1 cellular context compared by ENCODE assay signal in the genomic region with DNA sequence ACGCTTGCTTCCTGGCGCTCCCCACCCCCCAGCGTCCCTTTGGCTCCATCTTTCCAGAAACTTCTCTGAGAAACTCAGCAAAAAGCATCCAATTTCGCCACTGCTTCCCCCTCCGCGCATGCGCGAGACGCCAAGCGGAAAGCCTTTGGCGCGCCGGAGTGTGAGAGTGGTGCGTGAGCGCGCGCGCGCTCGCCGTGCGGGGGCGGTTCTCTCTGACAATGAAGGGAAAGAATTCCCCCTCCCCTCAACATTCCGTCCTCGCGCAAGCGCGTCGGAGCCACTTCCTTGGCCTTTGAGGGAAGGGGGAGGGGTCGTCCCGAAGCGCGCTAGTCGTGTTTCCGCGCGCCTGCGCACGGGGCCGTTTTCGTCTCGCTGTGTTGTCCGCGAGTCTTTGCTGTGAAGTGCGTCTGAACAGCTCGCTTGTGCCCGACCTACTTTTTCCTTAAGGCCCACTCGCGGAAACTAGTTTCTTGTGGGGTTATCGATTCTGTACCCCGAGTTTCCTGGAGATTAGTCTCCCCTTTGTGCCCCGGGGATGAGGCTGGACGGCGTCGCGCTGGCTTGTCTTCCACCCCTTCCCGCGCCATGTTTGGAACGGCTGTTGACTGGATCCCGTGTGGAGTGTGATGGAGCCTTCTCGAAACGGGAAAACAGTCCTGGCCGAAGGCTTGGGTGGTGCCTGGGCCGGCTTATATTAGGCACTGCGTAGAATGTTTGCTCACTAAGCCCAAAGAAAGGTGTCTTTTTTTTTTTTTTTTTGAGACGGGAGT.
TF ChIP-seq lines count a peak whose summit lies in the region.

No MANE protein-coding gene starts in this region.

TF ChIP-seq in HepG2, 621 proteins besides CTCF, POLR2A, EP300 and RAD21 (continued from another document and continues in another):
- TF ChIP-seq, protein P1, sequence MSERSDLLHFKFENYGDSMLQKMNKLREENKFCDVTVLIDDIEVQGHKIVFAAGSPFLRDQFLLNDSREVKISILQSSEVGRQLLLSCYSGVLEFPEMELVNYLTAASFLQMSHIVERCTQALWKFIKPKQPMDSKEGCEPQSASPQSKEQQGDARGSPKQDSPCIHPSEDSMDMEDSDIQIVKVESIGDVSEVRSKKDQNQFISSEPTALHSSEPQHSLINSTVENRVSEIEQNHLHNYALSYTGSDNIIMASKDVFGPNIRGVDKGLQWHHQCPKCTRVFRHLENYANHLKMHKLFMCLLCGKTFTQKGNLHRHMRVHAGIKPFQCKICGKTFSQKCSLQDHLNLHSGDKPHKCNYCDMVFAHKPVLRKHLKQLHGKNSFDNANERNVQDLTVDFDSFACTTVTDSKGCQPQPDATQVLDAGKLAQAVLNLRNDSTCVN (CRISPR knock-in tag; IDR thresholded peaks at IDR 0.05; ENCODE audit: borderline replicate concordance): no peak; the same call in 1 of the 2 replicates
- TF ChIP-seq FOXC1 (CRISPR knock-in tag; IDR thresholded peaks at IDR 0.05; ENCODE audit: borderline replicate concordance) (peak; percentile 71; the same call in 1 of the 2 replicates), REPIN1 (CRISPR knock-in tag; IDR thresholded peaks at IDR 0.05; ENCODE audit: borderline replicate concordance, low read depth) (peak; percentile 78), ZFP90 (CRISPR knock-in tag; IDR thresholded peaks at IDR 0.05; ENCODE audit: borderline replicate concordance) (no peak; the same call in 1 of the 2 replicates), SNAI1 (CRISPR knock-in tag; IDR thresholded peaks at IDR 0.05; ENCODE audit: borderline replicate concordance) (no peak), USF2 (IDR thresholded peaks at IDR 0.05; ENCODE audit: low read depth, low read length) (no peak), USF2 (CRISPR knock-in tag; IDR thresholded peaks at IDR 0.05; ENCODE audit: borderline replicate concordance) (no peak), HINFP (CRISPR knock-in tag; IDR thresholded peaks at IDR 0.05; ENCODE audit: low read depth) (peak; percentile 38), ZNF350 (CRISPR knock-in tag; IDR thresholded peaks at IDR 0.05; ENCODE audit: borderline replicate concordance, low read depth) (peak; percentile 48; the same call in 1 of the 2 replicates), TBL1XR1 (IDR thresholded peaks at IDR 0.05; ENCODE audit: borderline replicate concordance, low read length, partially characterized antibody) (peak; percentile 58), NFKB2 (CRISPR knock-in tag; IDR thresholded peaks at IDR 0.05; ENCODE audit: borderline replicate concordance) (peak; percentile 44; the same call in 1 of the 2 replicates), MED1 (CRISPR knock-in tag; IDR thresholded peaks at IDR 0.05) (peak; percentile 72), POGZ (CRISPR knock-in tag; IDR thresholded peaks at IDR 0.05) (peak; percentile 15; the same call in 1 of the 2 replicates), PRMT3 (CRISPR knock-in tag; IDR thresholded peaks at IDR 0.05; ENCODE audit: borderline replicate concordance, low read depth) (no peak), ELK4 (CRISPR knock-in tag; IDR thresholded peaks at IDR 0.05; ENCODE audit: borderline replicate concordance) (no peak), HIVEP1 (CRISPR knock-in tag; IDR thresholded peaks at IDR 0.05) (peak; percentile 27; the same call in 1 of the 2 replicates), ZC3H4 (CRISPR knock-in tag; IDR thresholded peaks at IDR 0.05; ENCODE audit: borderline replicate concordance) (peak; percentile 79; the same call in 1 of the 2 replicates), GTF3A (CRISPR knock-in tag; conservative IDR thresholded peaks at IDR 0.05) (no peak), SUZ12 (IDR thresholded peaks at IDR 0.05; ENCODE audit: low read depth, low read length) (no peak), ARID2 (CRISPR knock-in tag; IDR thresholded peaks at IDR 0.05; ENCODE audit: borderline replicate concordance) (0 out of 2 replicates have a peak, but pooled peaks have one; percentile 44), DR1 (CRISPR knock-in tag; IDR thresholded peaks at IDR 0.05) (0 out of 2 replicates have a peak, but pooled peaks have one; percentile 49), SRSF9 (IDR thresholded peaks at IDR 0.05; ENCODE audit: borderline replicate concordance, insufficient read depth, low read depth, low read length, poor library complexity, severe bottlenecking) (no peak), PHF5A (CRISPR knock-in tag; IDR thresholded peaks at IDR 0.05; ENCODE audit: low read depth, unreplicated experiment) (peak; percentile 18), ZNF670 (CRISPR knock-in tag; IDR thresholded peaks at IDR 0.05; ENCODE audit: borderline replicate concordance) (peak; percentile 18; the same call in 1 of the 2 replicates), HDAC2 (CRISPR knock-in tag; IDR thresholded peaks at IDR 0.05) (peak; percentile 69; the same call in 1 of the 2 replicates), ZNF564 (CRISPR knock-in tag; IDR thresholded peaks at IDR 0.05) (peak; percentile 38; the same call in 1 of the 2 replicates), GATAD2A (CRISPR knock-in tag; IDR thresholded peaks at IDR 0.05) (peak; percentile 54; the same call in 1 of the 2 replicates), ZNF572 (CRISPR knock-in tag; IDR thresholded peaks at IDR 0.05) (no peak), ZNF749 (CRISPR knock-in tag; IDR thresholded peaks at IDR 0.05; ENCODE audit: borderline replicate concordance) (0 out of 2 replicates have a peak, but pooled peaks have one; percentile 66), ZNF614 (CRISPR knock-in tag; IDR thresholded peaks at IDR 0.05; ENCODE audit: borderline replicate concordance) (peak; percentile 26; the same call in 1 of the 2 replicates), CSRNP2 (CRISPR knock-in tag; conservative IDR thresholded peaks at IDR 0.05; ENCODE audit: low read depth) (no peak), ZNF747 (CRISPR knock-in tag; IDR thresholded peaks at IDR 0.05; ENCODE audit: borderline replicate concordance) (peak; percentile 91; the same call in 1 of the 2 replicates), ZNF605 (CRISPR knock-in tag; IDR thresholded peaks at IDR 0.05) (0 out of 2 replicates have a peak, but pooled peaks have one; percentile 54), ZNF660 (CRISPR knock-in tag; IDR thresholded peaks at IDR 0.05; ENCODE audit: borderline replicate concordance, low read depth) (no peak), DRAP1 (CRISPR knock-in tag; IDR thresholded peaks at IDR 0.05) (peak; percentile 82; the same call in 1 of the 2 replicates), ZNF160 (CRISPR knock-in tag; IDR thresholded peaks at IDR 0.05) (no peak; the same call in 1 of the 2 replicates), SMYD3 (CRISPR knock-in tag; IDR thresholded peaks at IDR 0.05) (peak; percentile 56; the same call in 1 of the 2 replicates)
- TF ChIP-seq, protein P2, sequence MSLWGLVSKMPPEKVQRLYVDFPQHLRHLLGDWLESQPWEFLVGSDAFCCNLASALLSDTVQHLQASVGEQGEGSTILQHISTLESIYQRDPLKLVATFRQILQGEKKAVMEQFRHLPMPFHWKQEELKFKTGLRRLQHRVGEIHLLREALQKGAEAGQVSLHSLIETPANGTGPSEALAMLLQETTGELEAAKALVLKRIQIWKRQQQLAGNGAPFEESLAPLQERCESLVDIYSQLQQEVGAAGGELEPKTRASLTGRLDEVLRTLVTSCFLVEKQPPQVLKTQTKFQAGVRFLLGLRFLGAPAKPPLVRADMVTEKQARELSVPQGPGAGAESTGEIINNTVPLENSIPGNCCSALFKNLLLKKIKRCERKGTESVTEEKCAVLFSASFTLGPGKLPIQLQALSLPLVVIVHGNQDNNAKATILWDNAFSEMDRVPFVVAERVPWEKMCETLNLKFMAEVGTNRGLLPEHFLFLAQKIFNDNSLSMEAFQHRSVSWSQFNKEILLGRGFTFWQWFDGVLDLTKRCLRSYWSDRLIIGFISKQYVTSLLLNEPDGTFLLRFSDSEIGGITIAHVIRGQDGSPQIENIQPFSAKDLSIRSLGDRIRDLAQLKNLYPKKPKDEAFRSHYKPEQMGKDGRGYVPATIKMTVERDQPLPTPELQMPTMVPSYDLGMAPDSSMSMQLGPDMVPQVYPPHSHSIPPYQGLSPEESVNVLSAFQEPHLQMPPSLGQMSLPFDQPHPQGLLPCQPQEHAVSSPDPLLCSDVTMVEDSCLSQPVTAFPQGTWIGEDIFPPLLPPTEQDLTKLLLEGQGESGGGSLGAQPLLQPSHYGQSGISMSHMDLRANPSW (CRISPR knock-in tag; IDR thresholded peaks at IDR 0.05; ENCODE audit: borderline replicate concordance): no peak
- TF ChIP-seq, protein P3, sequence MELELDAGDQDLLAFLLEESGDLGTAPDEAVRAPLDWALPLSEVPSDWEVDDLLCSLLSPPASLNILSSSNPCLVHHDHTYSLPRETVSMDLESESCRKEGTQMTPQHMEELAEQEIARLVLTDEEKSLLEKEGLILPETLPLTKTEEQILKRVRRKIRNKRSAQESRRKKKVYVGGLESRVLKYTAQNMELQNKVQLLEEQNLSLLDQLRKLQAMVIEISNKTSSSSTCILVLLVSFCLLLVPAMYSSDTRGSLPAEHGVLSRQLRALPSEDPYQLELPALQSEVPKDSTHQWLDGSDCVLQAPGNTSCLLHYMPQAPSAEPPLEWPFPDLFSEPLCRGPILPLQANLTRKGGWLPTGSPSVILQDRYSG (CRISPR knock-in tag; IDR thresholded peaks at IDR 0.05): no peak
- TF ChIP-seq, protein P4, sequence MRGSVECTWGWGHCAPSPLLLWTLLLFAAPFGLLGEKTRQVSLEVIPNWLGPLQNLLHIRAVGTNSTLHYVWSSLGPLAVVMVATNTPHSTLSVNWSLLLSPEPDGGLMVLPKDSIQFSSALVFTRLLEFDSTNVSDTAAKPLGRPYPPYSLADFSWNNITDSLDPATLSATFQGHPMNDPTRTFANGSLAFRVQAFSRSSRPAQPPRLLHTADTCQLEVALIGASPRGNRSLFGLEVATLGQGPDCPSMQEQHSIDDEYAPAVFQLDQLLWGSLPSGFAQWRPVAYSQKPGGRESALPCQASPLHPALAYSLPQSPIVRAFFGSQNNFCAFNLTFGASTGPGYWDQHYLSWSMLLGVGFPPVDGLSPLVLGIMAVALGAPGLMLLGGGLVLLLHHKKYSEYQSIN (CRISPR knock-in tag; IDR thresholded peaks at IDR 0.05; ENCODE audit: borderline replicate concordance): no peak
- TF ChIP-seq, protein P5, sequence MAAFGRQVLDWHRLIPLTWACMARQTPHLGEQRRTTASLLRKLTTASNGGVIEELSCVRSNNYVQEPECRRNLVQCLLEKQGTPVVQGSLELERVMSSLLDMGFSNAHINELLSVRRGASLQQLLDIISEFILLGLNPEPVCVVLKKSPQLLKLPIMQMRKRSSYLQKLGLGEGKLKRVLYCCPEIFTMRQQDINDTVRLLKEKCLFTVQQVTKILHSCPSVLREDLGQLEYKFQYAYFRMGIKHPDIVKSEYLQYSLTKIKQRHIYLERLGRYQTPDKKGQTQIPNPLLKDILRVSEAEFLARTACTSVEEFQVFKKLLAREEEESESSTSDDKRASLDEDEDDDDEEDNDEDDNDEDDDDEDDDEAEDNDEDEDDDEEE (CRISPR knock-in tag; IDR thresholded peaks at IDR 0.05): peak; percentile 49
